In the genomic region with DNA sequence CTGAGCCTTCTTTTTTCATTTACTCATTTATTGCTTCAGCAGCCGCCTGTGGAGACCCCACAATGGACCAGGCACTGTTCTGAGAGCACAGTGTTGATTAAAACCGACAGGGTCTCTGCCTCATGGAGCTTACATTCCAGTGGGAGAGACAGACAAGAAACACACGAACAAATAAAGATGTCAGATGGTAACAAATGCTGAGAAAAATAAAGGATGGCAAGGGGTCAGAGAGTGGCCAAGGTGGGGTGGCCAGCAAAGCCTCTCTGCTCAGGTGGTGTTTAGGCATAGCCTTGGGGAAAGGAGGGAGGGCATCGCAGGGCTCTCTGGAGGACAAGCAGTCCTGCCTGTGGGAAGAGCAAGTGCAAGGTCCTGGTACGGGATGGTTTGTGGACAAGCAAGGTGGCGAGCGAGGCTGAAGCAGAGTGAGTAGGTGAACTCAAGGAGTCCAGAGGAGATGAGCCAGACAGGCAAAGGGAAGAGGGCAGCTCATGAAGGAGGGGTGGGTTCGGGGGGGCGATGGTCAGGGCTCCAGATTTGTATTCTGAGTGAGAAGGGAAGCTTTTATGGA, we compare ENCODE assay signal across 11 cellular contexts. TPM values are rescaled to one million over a fixed set of nuclear protein-coding genes. Genes with fewer than 3 reads are reported as not detected.
DNase-seq lines count a peak whose midpoint lies in the region; ATAC-seq and TF ChIP-seq lines count a peak whose summit lies in the region.
"Had no signal": no experiment of that assay in that cellular context is flagged by ENCODE, and none has a peak within 500 bp of the region (broad histone marks: within the 10 kb centered on the region; RNA-seq: fewer than 3 reads in every experiment).

No MANE protein-coding gene starts in this region.

- H3K4me3 ChIP-seq in gastroesophageal sphincter (no peak overlapping the region), rectal smooth muscle tissue (ENCODE audit: low read length) (no peak overlapping the region)

- H3K36me3 ChIP-seq in gastroesophageal sphincter (no peaks in the 10 kb centered on the region), rectal smooth muscle tissue (ENCODE audit: control insufficient read depth, insufficient read depth, low read length) (no peaks in the 10 kb centered on the region)

- no peaks in the 10 kb centered on the region for H3K9me3 ChIP-seq in gastroesophageal sphincter

- H3K9ac ChIP-seq in rectal smooth muscle tissue (ENCODE audit: low read length) = no peak overlapping the region

- no peaks in the 10 kb centered on the region for H3K36me3 Mint-ChIP-seq in natural killer cell treated with Interleukin-12 subunit alpha and Interleukin-12 subunit beta and Interleukin-15 and Interleukin-18, amount 100 ng/mL, for 72 hours
- H3K36me3 Mint-ChIP-seq in natural killer cell = no peaks in the 10 kb centered on the region

- H3K4me1 Mint-ChIP-seq in natural killer cell treated with Interleukin-12 subunit alpha and Interleukin-12 subunit beta and Interleukin-15 and Interleukin-18, amount 100 ng/mL, for 72 hours (ENCODE audit: low read depth in 2 of 2) = peaks cover 33 to 41% of the 10 kb centered on the region in 2 donors
- peaks cover 34 to 39% of the 10 kb centered on the region in 2 donors for H3K4me1 Mint-ChIP-seq in natural killer cell

- no peak for ATAC-seq in natural killer cell treated with Interleukin-12 subunit alpha and Interleukin-12 subunit beta and Interleukin-15 and Interleukin-18, amount 100 ng/mL, for 72 hours
- no peak for ATAC-seq in natural killer cell
- ATAC-seq in gastroesophageal sphincter = no peak
- ATAC-seq in GM18517 (IDR thresholded peaks at IDR 0.05; ENCODE audit: unreplicated experiment) = no peak
- ATAC-seq in HG02884 (IDR thresholded peaks at IDR 0.05; ENCODE audit: unreplicated experiment) = no peak

- no peak for TF ChIP-seq CTCF in natural killer cell (IDR thresholded peaks at IDR 0.05)
- TF ChIP-seq CTCF in gastroesophageal sphincter (IDR thresholded peaks at IDR 0.05) = no peak

- 84 to 85% methylated on average over 5 to 7 of the region's 9 CpGs for WGBS in gastroesophageal sphincter (ENCODE audit: low coverage in 1 of 2), 2 donors

- H3K27me3 Mint-ChIP-seq in natural killer cell treated with Interleukin-12 subunit alpha and Interleukin-12 subunit beta and Interleukin-15 and Interleukin-18, amount 100 ng/mL, for 72 hours = peaks cover 8 to 15% of the 10 kb centered on the region in 2 donors
- H3K27me3 Mint-ChIP-seq in natural killer cell (ENCODE audit: low read depth in 2 of 2) = peaks cover 12 to 14% of the 10 kb centered on the region in 2 donors

- H3K27me3 ChIP-seq in gastroesophageal sphincter (no peaks in the 10 kb centered on the region), rectal smooth muscle tissue (ENCODE audit: control insufficient read depth, insufficient read depth, low read length) (no peaks in the 10 kb centered on the region)

- intact Hi-C loops in natural killer cell (cut with micrococcal nuclease) = loop anchor here (5.0 kb wide), 1 partner anchor 1306 kb away; no protein-coding TSS in a partner anchor

- H3K27ac ChIP-seq in gastroesophageal sphincter (peak overlapping the region; percentile 39 to 68 (median 48)), rectal smooth muscle tissue (ENCODE audit: low read depth, low read length) (peak overlapping the region; percentile 16)

- TF ChIP-seq POLR2A in gastroesophageal sphincter (IDR thresholded peaks at IDR 0.05) = no peak

- no peak for TF ChIP-seq EP300 in gastroesophageal sphincter (IDR thresholded peaks at IDR 0.05)

- DNase-seq in natural killer cell treated with Interleukin-12 subunit alpha and Interleukin-12 subunit beta and Interleukin-15 and Interleukin-18, amount 100 ng/mL, for 72 hours (ENCODE audit: low spot score) = no peak
- no peak for DNase-seq in natural killer cell
- no peak for DNase-seq in T-helper 9 cell
- DNase-seq in NCI-H526 (lab: John Stamatoyannopoulos, UW) = no peak
- DNase-seq: cerebellar nuclear complex, NCI-H2227 treated with DMSO at 0.1 percent for 48 hours had no signal

- H3K4me1 ChIP-seq in gastroesophageal sphincter (peaks cover 0 to 29% (median 6%) of the 10 kb centered on the region in 3 donors), rectal smooth muscle tissue (ENCODE audit: control insufficient read depth, insufficient read depth, low read length) (no peaks in the 10 kb centered on the region)

- no peaks in the 10 kb centered on the region for H3K9me3 Mint-ChIP-seq in natural killer cell treated with Interleukin-12 subunit alpha and Interleukin-12 subunit beta and Interleukin-15 and Interleukin-18, amount 100 ng/mL, for 72 hours
- no peaks in the 10 kb centered on the region for H3K9me3 Mint-ChIP-seq in natural killer cell
- H3K9me3 Mint-ChIP-seq: activated T-cell treated with anti-CD3 and anti-CD28 coated beads, Interleukin-2, amount 50 U/mL, for 72 hours had no signal

- H3K4me3 Mint-ChIP-seq in natural killer cell treated with Interleukin-12 subunit alpha and Interleukin-12 subunit beta and Interleukin-15 and Interleukin-18, amount 100 ng/mL, for 72 hours = peak overlapping the region; percentile 2
- no peak overlapping the region for H3K4me3 Mint-ChIP-seq in natural killer cell

- H3K27ac Mint-ChIP-seq in natural killer cell treated with Interleukin-12 subunit alpha and Interleukin-12 subunit beta and Interleukin-15 and Interleukin-18, amount 100 ng/mL, for 72 hours = peak overlapping the region; percentile 1 to 69
- no peak overlapping the region for H3K27ac Mint-ChIP-seq in natural killer cell
- H3K27ac Mint-ChIP-seq: activated T-cell treated with anti-CD3 and anti-CD28 coated beads, Interleukin-2, amount 50 U/mL, for 72 hours had no signal

RNA-seq across cellular contexts. Expression of a gene that starts 8.7 kb away (rescaled TPM):
- total RNA-seq in natural killer cell treated with Interleukin-12 subunit alpha and Interleukin-12 subunit beta and Interleukin-15 and Interleukin-18, amount 100 ng/mL, for 72 hours = not detected
- not detected for total RNA-seq in natural killer cell
- total RNA-seq in gastroesophageal sphincter = 1 to 10 TPM in 1 of 4 donors, not detected in 3; 2.2 TPM
- total RNA-seq: activated T-cell treated with anti-CD3 and anti-CD28 coated beads, Interleukin-2, amount 50 U/mL, for 72 hours had no signal

Comparison
In these comparisons a context has a peak if more than half of its experiments do, and no peak if none do; other contexts are left out.
1. H3K27ac Mint-ChIP-seq: peak in natural killer cell treated with Interleukin-12 subunit alpha and Interleukin-12 subunit beta and Interleukin-15 and Interleukin-18, amount 100 ng/mL, for 72 hours (2 of 2); none in natural killer cell (0 of 2).